Comparison of ENCODE assay signal across 11 cellular contexts in the genomic region with DNA sequence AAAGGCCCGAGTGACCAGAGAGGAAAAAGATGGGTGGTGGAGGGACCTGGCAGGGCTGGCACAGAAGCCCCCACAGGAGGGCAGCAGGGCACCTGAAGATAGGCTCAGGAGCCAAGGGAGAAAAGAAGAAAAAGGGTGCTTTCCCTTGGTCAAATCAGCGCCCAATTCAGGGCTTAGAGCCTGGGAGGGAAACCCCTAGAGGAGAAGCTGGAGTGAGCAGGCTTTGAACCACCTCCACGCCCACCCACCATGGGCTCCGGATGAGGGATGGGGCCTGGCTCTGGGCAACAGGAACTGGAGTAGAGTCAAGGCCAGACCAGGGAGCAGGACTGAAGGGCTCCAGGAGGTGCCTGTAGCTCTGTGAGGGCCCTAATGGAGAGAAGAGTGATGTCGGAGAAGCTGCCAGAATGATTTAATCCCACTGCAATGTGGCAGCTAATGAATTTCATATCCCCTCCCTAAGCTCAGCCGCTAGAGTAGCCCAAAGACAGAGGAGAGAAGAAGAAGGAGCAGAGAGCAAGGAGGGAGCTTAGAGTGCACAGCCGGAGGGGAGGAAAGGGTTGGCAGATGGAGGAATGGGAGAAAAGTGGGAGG. TPM values are rescaled to one million over a fixed set of nuclear protein-coding genes. Genes with fewer than 3 reads are reported as not detected.
DNase-seq lines count a peak whose midpoint lies in the region; ATAC-seq and TF ChIP-seq lines count a peak whose summit lies in the region.
"Had no signal": no experiment of that assay in that cellular context is flagged by ENCODE, and none has a peak within 500 bp of the region (broad histone marks: within the 10 kb centered on the region; RNA-seq: fewer than 3 reads in every experiment).

No MANE protein-coding gene starts in this region.

- intact Hi-C loops in colonic mucosa (cut with DNase I) = no loop called here

- no peaks in the 10 kb centered on the region for H3K9me3 Mint-ChIP-seq in stimulated activated naive CD8-positive, alpha-beta T cell treated with anti-CD3 and anti-CD28 coated beads, Interleukin-15, amount 100 ng/mL, for 72 hours
- no peaks in the 10 kb centered on the region for H3K9me3 Mint-ChIP-seq in endodermal cell

- H3K4me3 ChIP-seq in endodermal cell (ENCODE audit: low read length) = no peak overlapping the region
- no peak overlapping the region for H3K4me3 ChIP-seq in colonic mucosa
- H3K4me3 ChIP-seq: BLaER1 had no signal

- no peak overlapping the region for H3K9ac ChIP-seq in endodermal cell (ENCODE audit: extremely low read depth, low read length, poor library complexity, severe bottlenecking)
- H3K9ac ChIP-seq in colonic mucosa (ENCODE audit: low read depth in 2 of 2, low read length in 2 of 2) = peak overlapping the region in 1 of 2 donors; percentile 5
- H3K9ac ChIP-seq: BLaER1 had no signal

- H3K27me3 Mint-ChIP-seq in stimulated activated naive CD8-positive, alpha-beta T cell treated with anti-CD3 and anti-CD28 coated beads, Interleukin-15, amount 100 ng/mL, for 72 hours = peaks cover 32% of the 10 kb centered on the region
- H3K27me3 Mint-ChIP-seq in endodermal cell (ENCODE audit: insufficient read depth) = peaks cover 7% of the 10 kb centered on the region

- no peak for DNase-seq in stimulated activated naive CD8-positive, alpha-beta T cell treated with anti-CD3 and anti-CD28 coated beads, Interleukin-15, amount 100 ng/mL, for 72 hours
- DNase-seq in stimulated activated naive CD8-positive, alpha-beta T cell treated with anti-CD3 and anti-CD28 coated beads, Interleukin-15, Interleukin-2, amounts not matched to agents 100 U/mL and 50 U/mL, for 24 hours = no peak
- peak; percentile 75 for DNase-seq in endodermal cell
- DNase-seq in myocyte (ENCODE audit: low read depth) = peak; percentile 44
- no peak for DNase-seq in colonic mucosa
- DNase-seq in caudate nucleus (lab: John Stamatoyannopoulos, UW) = no peak
- DNase-seq: cortex of kidney, kidney had no signal

- no peak overlapping the region for H3K27ac ChIP-seq in endodermal cell (ENCODE audit: low read depth, low read length)
- H3K27ac ChIP-seq in colonic mucosa = no peak overlapping the region
- no peak overlapping the region for H3K27ac ChIP-seq in caudate nucleus (ENCODE audit: low read depth, low read length)
- H3K27ac ChIP-seq: BLaER1 had no signal

- H3K36me3 Mint-ChIP-seq in endodermal cell (ENCODE audit: low read depth) = no peaks in the 10 kb centered on the region

- H3K9me3 ChIP-seq in endodermal cell (ENCODE audit: control insufficient read depth, low read length) (no peaks in the 10 kb centered on the region), colonic mucosa (no peaks in the 10 kb centered on the region)
- H3K9me3 ChIP-seq: BLaER1 had no signal

- 56 to 78% methylated on average over 5 to 7 of the region's 7 CpGs for WGBS in endodermal cell (ENCODE audit: insufficient coverage in 1 of 2, insufficient read length in 1 of 2), 2 experiments

- H3K27ac Mint-ChIP-seq in stimulated activated naive CD8-positive, alpha-beta T cell treated with anti-CD3 and anti-CD28 coated beads, Interleukin-15, amount 100 ng/mL, for 72 hours = no peak overlapping the region
- no peak overlapping the region for H3K27ac Mint-ChIP-seq in endodermal cell

- peaks cover 8% of the 10 kb centered on the region for H3K4me1 Mint-ChIP-seq in stimulated activated naive CD8-positive, alpha-beta T cell treated with anti-CD3 and anti-CD28 coated beads, Interleukin-15, amount 100 ng/mL, for 72 hours
- H3K4me1 Mint-ChIP-seq in endodermal cell = peaks cover 47% of the 10 kb centered on the region

- no peaks in the 10 kb centered on the region for H3K27me3 ChIP-seq in endodermal cell (ENCODE audit: control insufficient read depth, insufficient read depth, low read length, poor library complexity, severe bottlenecking)
- H3K27me3 ChIP-seq in colonic mucosa = no peaks in the 10 kb centered on the region
- H3K27me3 ChIP-seq: BLaER1 had no signal

- H3K4me1 ChIP-seq in endodermal cell (ENCODE audit: control insufficient read depth, insufficient read depth, low read length) (peaks cover 6% of the 10 kb centered on the region), colonic mucosa (no peaks in the 10 kb centered on the region)

- peak; percentile 26 for ATAC-seq in stimulated activated naive CD8-positive, alpha-beta T cell treated with anti-CD3 and anti-CD28 coated beads, Interleukin-15, amount 100 ng/mL, for 72 hours
- no peak for ATAC-seq in stimulated activated naive CD8-positive, alpha-beta T cell treated with anti-CD3 and anti-CD28 coated beads, Interleukin-15, Interleukin-2, amounts not matched to agents 100 U/mL and 50 U/mL, for 24 hours
- ATAC-seq in GM21723 (IDR thresholded peaks at IDR 0.05; ENCODE audit: unreplicated experiment) (no peak), HG03039 (IDR thresholded peaks at IDR 0.05; ENCODE audit: unreplicated experiment) (no peak)

- no peaks in the 10 kb centered on the region for H3K36me3 ChIP-seq in endodermal cell (ENCODE audit: control insufficient read depth, insufficient read depth, low read length)
- no peaks in the 10 kb centered on the region for H3K36me3 ChIP-seq in colonic mucosa
- H3K36me3 ChIP-seq: BLaER1 had no signal

- no peak overlapping the region for H3K4me3 Mint-ChIP-seq in stimulated activated naive CD8-positive, alpha-beta T cell treated with anti-CD3 and anti-CD28 coated beads, Interleukin-15, amount 100 ng/mL, for 72 hours
- H3K4me3 Mint-ChIP-seq in endodermal cell = no peak overlapping the region

- TF ChIP-seq CTCF in endodermal cell (conservative IDR thresholded peaks at IDR 0.05) = peak; percentile 47
- TF ChIP-seq CTCF in colonic mucosa (IDR thresholded peaks at IDR 0.05) = no peak

RNA-seq across cellular contexts. Expression of gene PRELP, which starts 12.0 kb away (rescaled TPM):
- 1 to 10 TPM in 1 of 2 donors, under 1 TPM in 1; 0.66 to 3.9 TPM for total RNA-seq in endodermal cell
- 3.9 TPM for polyA plus RNA-seq in endodermal cell (2013, experiment 1 of 2)
- polyA plus RNA-seq in endodermal cell (2013, experiment 2 of 2) = 3.7 TPM
- total RNA-seq in myocyte = 0.11 and 0.31 TPM in 2 replicates
- 1.2 TPM for polyA plus RNA-seq in myocyte (2012)
- 1 to 10 TPM; 2.4 to 9.3 TPM for total RNA-seq in colonic mucosa

RNA-seq across cellular contexts. Expression of gene OPTC, which starts 30.4 kb away (rescaled TPM):
- under 1 TPM; 0.26 to 0.42 TPM for total RNA-seq in endodermal cell
- polyA plus RNA-seq in endodermal cell (2013, experiment 1 of 2) = 0.53 TPM
- 0.54 TPM for polyA plus RNA-seq in endodermal cell (2013, experiment 2 of 2)
- not detected in 2 replicates for total RNA-seq in myocyte
- polyA plus RNA-seq in myocyte (2012) = not detected
- total RNA-seq in colonic mucosa = not detected
- total RNA-seq: kidney had no signal

Comparison
In these comparisons a context has a peak if more than half of its experiments do, and no peak if none do; other contexts are left out.
1. DNase-seq: peak in endodermal cell (single experiment) and myocyte (single experiment); none in stimulated activated naive CD8-positive, alpha-beta T cell treated with anti-CD3 and anti-CD28 coated beads, Interleukin-15, amount 100 ng/mL, for 72 hours (0 of 2), stimulated activated naive CD8-positive, alpha-beta T cell treated with anti-CD3 and anti-CD28 coated beads, Interleukin-15, Interleukin-2, amounts not matched to agents 100 U/mL and 50 U/mL, for 24 hours (single experiment), colonic mucosa (single experiment) and caudate nucleus (0 of 61).